Comparison of ENCODE assay signal across 8 cellular contexts in the genomic region with DNA sequence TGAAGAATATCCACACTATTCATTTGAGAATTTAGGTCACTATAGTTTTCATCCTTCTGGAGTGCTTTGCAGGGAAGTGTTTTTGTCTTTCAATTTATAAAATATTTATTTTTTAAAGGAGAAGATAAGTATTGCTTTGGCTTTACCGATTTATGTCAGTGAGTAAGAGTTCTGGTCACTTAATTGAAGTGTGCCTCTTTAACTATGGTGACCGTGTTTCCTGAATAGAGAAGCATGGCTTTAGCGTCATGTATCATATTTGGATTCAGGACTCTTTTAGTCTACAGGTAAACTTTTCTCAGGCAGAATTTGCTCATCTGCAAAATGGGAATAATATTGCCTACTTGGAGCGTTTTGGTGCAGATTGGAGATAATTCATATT. TPM values are rescaled to one million over a fixed set of nuclear protein-coding genes. Genes with fewer than 3 reads are reported as not detected.
DNase-seq lines count a peak whose midpoint lies in the region; ATAC-seq and TF ChIP-seq lines count a peak whose summit lies in the region.

No MANE protein-coding gene starts in this region.

- CTCF ChIA-PET in PC-3 (lab: Charles Lee) = no interaction called here

- H3K27me3 ChIP-seq in PC-3 (ENCODE audit: low read length) (no peaks in the 10 kb centered on the region), esophagus muscularis mucosa (no peaks in the 10 kb centered on the region)

- no peaks in the 10 kb centered on the region for H3F3A ChIP-seq in PC-3 (ENCODE audit: low read length, unreplicated experiment)

- intact Hi-C loops in PC-3 (cut with micrococcal nuclease) (loop anchor here (1.0 to 5.0 kb wide), 2 partner anchors 145 to 301 kb away; no protein-coding TSS in a partner anchor), esophagus muscularis mucosa (cut with DNase I) (no loop called here)

- peak overlapping the region; percentile 96 for H3K9ac ChIP-seq in PC-3 (ENCODE audit: low read length)

- BruUV-seq in PC-3 (replicated peaks; lab: Mats Ljungman, UMichigan) = no TSS peak

- POLR2A ChIA-PET in PC-3 (lab: Charles Lee; ENCODE audit: unreplicated experiment) = no interaction called here

- DNase-seq in DMS 273 (lab: John Stamatoyannopoulos, UW; ENCODE audit: unreplicated experiment) = peak; percentile 35
- no peak for DNase-seq in DMS 273 treated with DMSO at 0.1 percent for 48 hours (lab: John Stamatoyannopoulos, UW)
- peak; percentile 1 for DNase-seq in PC-3
- DNase-seq in esophagus muscularis mucosa (ENCODE audit: extremely low spot score) = no peak
- DNase-seq in retinal pigment epithelial cell (ENCODE audit: low read depth) = no peak
- no peak for DNase-seq in AG08396 (ENCODE audit: low spot score)
- no peak for DNase-seq in hippocampal formation (lab: John Stamatoyannopoulos, UW)

- TF ChIP-seq POLR2A in esophagus muscularis mucosa (IDR thresholded peaks at IDR 0.05; ENCODE audit: low read depth) = no peak

- no peak for TF ChIP-seq EP300 in esophagus muscularis mucosa (IDR thresholded peaks at IDR 0.05)

- no peaks in the 10 kb centered on the region for H3K9me2 ChIP-seq in PC-3 (replicated peaks; ENCODE audit: low read length)

- H3K9me3 ChIP-seq in PC-3 (ENCODE audit: low read length) (no peaks in the 10 kb centered on the region), esophagus muscularis mucosa (no peaks in the 10 kb centered on the region)

- 4% methylated on average over 4 of the region's 4 CpGs for WGBS in esophagus muscularis mucosa

- H3K27ac ChIP-seq in PC-3 (ENCODE audit: low read length) (peak overlapping the region; percentile 75; the same call in 1 of the 2 replicates), esophagus muscularis mucosa (replicated peaks in 1 of 4) (peak overlapping the region; percentile 89 to 94 (median 91))

- H3K4me2 ChIP-seq in PC-3 (ENCODE audit: low read length) = peak overlapping the region; percentile 92

- no peak for TF ChIP-seq CTCF in PC-3 (conservative IDR thresholded peaks at IDR 0.05; ENCODE audit: low read depth, low read length)
- no peak for TF ChIP-seq CTCF in esophagus muscularis mucosa (IDR thresholded peaks at IDR 0.05)
- no peak for TF ChIP-seq CTCF in retinal pigment epithelial cell (conservative IDR thresholded peaks at IDR 0.05; ENCODE audit: low read depth, low read length)

- H3K36me3 ChIP-seq in PC-3 (ENCODE audit: low read depth, low read length) (peaks cover 19% of the 10 kb centered on the region), esophagus muscularis mucosa (peaks cover 19 to 30% (median 25%) of the 10 kb centered on the region in 4 donors)

- ATAC-seq in PC-3 = 0 out of 2 replicates have a peak, but pooled peaks have one; percentile 4
- no peak for ATAC-seq in activated CD4-positive, CD25-positive, alpha-beta regulatory T cell treated with anti-CD3 and anti-CD28 coated beads, Interleukin-2, amount 50 U/mL, for 24 hours

- H4K20me1 ChIP-seq in PC-3 (ENCODE audit: low read length) = peaks cover 19% of the 10 kb centered on the region

- H3K4me3 ChIP-seq in PC-3 (ENCODE audit: low read length) = peak overlapping the region; percentile 100
- H3K4me3 ChIP-seq in esophagus muscularis mucosa = peak overlapping the region; percentile 73 to 81 (median 79)
- H3K4me3 ChIP-seq in retinal pigment epithelial cell (ENCODE audit: low read length) = peak overlapping the region; percentile 71

- peaks cover 41% of the 10 kb centered on the region for H3K79me2 ChIP-seq in PC-3 (ENCODE audit: low read length)

- H2AFZ ChIP-seq in PC-3 (ENCODE audit: low read length) = 0 out of 2 replicates have a peak overlapping the region, but pooled peaks have one; percentile 94

- H3K4me1 ChIP-seq in PC-3 (ENCODE audit: insufficient read depth, low read length) = peaks cover 11% of the 10 kb centered on the region; the same call in 1 of the 2 replicates
- H3K4me1 ChIP-seq in esophagus muscularis mucosa = peaks cover 15 to 30% (median 27%) of the 10 kb centered on the region in 4 donors

RNA-seq across cellular contexts. Expression of a gene that starts 0.9 kb away (rescaled TPM):
- total RNA-seq in PC-3 (2014; rRNA removed) (17.9 and 18.4 TPM in 2 replicates), esophagus muscularis mucosa (10 to 100 TPM; 24.4 to 29.5 (median 25.5) TPM)

Comparison
In these comparisons a context has a peak if more than half of its experiments do, and no peak if none do; other contexts are left out.
1. DNase-seq: peak in DMS 273 (single experiment) and PC-3 (single experiment); none in DMS 273 treated with DMSO at 0.1 percent for 48 hours (single experiment), esophagus muscularis mucosa (single experiment), retinal pigment epithelial cell (single experiment), AG08396 (single experiment) and hippocampal formation (0 of 2).
2. Peak in every context shown above with its lines, with median percentiles within 50 percentile points of each other: H3K4me3 ChIP-seq.